ENCODE assay signal across 23 cellular contexts in genomic region chr1:81781749-81782148, GRCh38. TPM values are rescaled to one million over a fixed set of nuclear protein-coding genes. Genes with fewer than 3 reads are reported as not detected.
"Had no signal": no experiment of that assay in that cellular context is flagged by ENCODE, and none has a peak within 500 bp of the region (broad histone marks: within the 10 kb centered on the region; RNA-seq: fewer than 3 reads in every experiment).

No MANE protein-coding gene starts in this region.

- H3K9me3 Mint-ChIP-seq: activated T-helper 1 cell treated with anti-CD3 and anti-CD28 coated beads, Interleukin-12 subunit alpha, Interleukin-12 subunit beta, Interleukin-2, Interleukin-4 antibody, amounts not matched to agents 30 ng/mL and 10 ng/mL and 1 ng/mL, durations not matched to agents 14 hours and 24 hours and 36 hours had no signal

- H3K27me3 ChIP-seq: adrenal gland, gastroesophageal sphincter, heart right ventricle, tibial artery, uterus had no signal

- H3K27me3 Mint-ChIP-seq: activated CD4-positive, alpha-beta memory T cell treated with anti-CD3 and anti-CD28 coated beads for 36 hours; activated CD4-positive, alpha-beta T cell treated with anti-CD3 and anti-CD28 coated beads for 36 hours; effector memory CD8-positive, alpha-beta T cell; naive B cell; T-helper 17 cell had no signal

- H3K36me3 ChIP-seq: adrenal gland, gastroesophageal sphincter, heart right ventricle, prostate gland, tibial artery, uterus had no signal

- H3K4me1 ChIP-seq: adrenal gland, gastroesophageal sphincter, heart right ventricle, prostate gland, tibial artery, uterus had no signal

- H3K4me3 Mint-ChIP-seq: activated CD4-positive, alpha-beta memory T cell treated with anti-CD3 and anti-CD28 coated beads for 36 hours; activated CD4-positive, alpha-beta T cell treated with anti-CD3 and anti-CD28 coated beads for 36 hours; activated T-helper 1 cell treated with anti-CD3 and anti-CD28 coated beads, Interleukin-12 subunit alpha, Interleukin-12 subunit beta, Interleukin-2, Interleukin-4 antibody, amounts not matched to agents 30 ng/mL and 10 ng/mL and 1 ng/mL, durations not matched to agents 14 hours and 24 hours and 36 hours; effector memory CD8-positive, alpha-beta T cell; naive B cell; T-helper 17 cell had no signal

- H3K4me3 ChIP-seq: adrenal gland, gastroesophageal sphincter, heart right ventricle, mucosa of descending colon, prostate gland, tibial artery, uterus had no signal

- H3K4me1 Mint-ChIP-seq: activated CD4-positive, alpha-beta T cell treated with anti-CD3 and anti-CD28 coated beads for 36 hours; naive B cell; T-helper 17 cell had no signal

- H3K27ac Mint-ChIP-seq: activated CD4-positive, alpha-beta memory T cell treated with anti-CD3 and anti-CD28 coated beads for 36 hours; activated CD4-positive, alpha-beta T cell treated with anti-CD3 and anti-CD28 coated beads for 36 hours; activated naive CD4-positive, alpha-beta T cell treated with anti-CD3 and anti-CD28 coated beads, Interleukin-2, amount 50 U/mL, for 72 hours; activated T-helper 1 cell treated with anti-CD3 and anti-CD28 coated beads, Interleukin-12 subunit alpha, Interleukin-12 subunit beta, Interleukin-2, Interleukin-4 antibody, amounts not matched to agents 30 ng/mL and 10 ng/mL and 1 ng/mL, durations not matched to agents 14 hours and 24 hours and 36 hours; effector memory CD8-positive, alpha-beta T cell; T-helper 17 cell had no signal

- DNase-seq: activated CD4-positive, alpha-beta memory T cell treated with anti-CD3 and anti-CD28 coated beads for 36 hours; activated CD4-positive, alpha-beta T cell treated with anti-CD3 and anti-CD28 coated beads for 36 hours; activated gamma-delta T cell treated with Interleukin-2 at 50 U/mL for 16 hours; activated T-cell treated with anti-CD3 and anti-CD28 coated beads for 4 hours; adrenal gland; caudate nucleus; effector memory CD8-positive, alpha-beta T cell; erythroblast; heart right ventricle; left ventricle myocardium superior; mucosa of descending colon; naive B cell; right cardiac atrium; stimulated activated CD4-positive, alpha-beta T cell treated with anti-CD3 and anti-CD28 coated beads, Interleukin-2, amount 100 ng/mL, for 24 hours; stimulated activated naive CD4-positive, alpha-beta T cell treated with Interleukin-2 at 50 U/mL for 16 hours; substantia nigra; T-helper 17 cell; tibial artery; uterus had no signal

- H3K27ac ChIP-seq: adrenal gland, gastroesophageal sphincter, heart right ventricle, prostate gland, tibial artery, uterus had no signal

- H3K36me3 Mint-ChIP-seq: activated CD4-positive, alpha-beta memory T cell treated with anti-CD3 and anti-CD28 coated beads for 36 hours; activated naive CD4-positive, alpha-beta T cell treated with anti-CD3 and anti-CD28 coated beads, Interleukin-2, amount 50 U/mL, for 72 hours; naive B cell had no signal

- ATAC-seq: activated CD4-positive, alpha-beta T cell treated with anti-CD3 and anti-CD28 coated beads for 36 hours; activated naive CD4-positive, alpha-beta T cell treated with anti-CD3 and anti-CD28 coated beads, Interleukin-2, amount 50 U/mL, for 72 hours; effector memory CD8-positive, alpha-beta T cell; gastroesophageal sphincter; heart right ventricle; left ventricle myocardium superior; mucosa of descending colon; right cardiac atrium; T-helper 17 cell had no signal

RNA-seq across cellular contexts. Expression of gene ADGRL2, which starts 19.0 kb away (rescaled TPM):
- total RNA-seq: activated CD4-positive, alpha-beta memory T cell treated with anti-CD3 and anti-CD28 coated beads for 36 hours; activated CD4-positive, alpha-beta T cell treated with anti-CD3 and anti-CD28 coated beads for 36 hours; activated naive CD4-positive, alpha-beta T cell treated with anti-CD3 and anti-CD28 coated beads, Interleukin-2, amount 50 U/mL, for 72 hours; activated T-helper 1 cell treated with anti-CD3 and anti-CD28 coated beads, Interleukin-12 subunit alpha, Interleukin-12 subunit beta, Interleukin-2, Interleukin-4 antibody, amounts not matched to agents 30 ng/mL and 10 ng/mL and 1 ng/mL, durations not matched to agents 14 hours and 24 hours and 36 hours; T-helper 17 cell had no signal
